1 cellular context compared by ENCODE assay signal in the genomic region with DNA sequence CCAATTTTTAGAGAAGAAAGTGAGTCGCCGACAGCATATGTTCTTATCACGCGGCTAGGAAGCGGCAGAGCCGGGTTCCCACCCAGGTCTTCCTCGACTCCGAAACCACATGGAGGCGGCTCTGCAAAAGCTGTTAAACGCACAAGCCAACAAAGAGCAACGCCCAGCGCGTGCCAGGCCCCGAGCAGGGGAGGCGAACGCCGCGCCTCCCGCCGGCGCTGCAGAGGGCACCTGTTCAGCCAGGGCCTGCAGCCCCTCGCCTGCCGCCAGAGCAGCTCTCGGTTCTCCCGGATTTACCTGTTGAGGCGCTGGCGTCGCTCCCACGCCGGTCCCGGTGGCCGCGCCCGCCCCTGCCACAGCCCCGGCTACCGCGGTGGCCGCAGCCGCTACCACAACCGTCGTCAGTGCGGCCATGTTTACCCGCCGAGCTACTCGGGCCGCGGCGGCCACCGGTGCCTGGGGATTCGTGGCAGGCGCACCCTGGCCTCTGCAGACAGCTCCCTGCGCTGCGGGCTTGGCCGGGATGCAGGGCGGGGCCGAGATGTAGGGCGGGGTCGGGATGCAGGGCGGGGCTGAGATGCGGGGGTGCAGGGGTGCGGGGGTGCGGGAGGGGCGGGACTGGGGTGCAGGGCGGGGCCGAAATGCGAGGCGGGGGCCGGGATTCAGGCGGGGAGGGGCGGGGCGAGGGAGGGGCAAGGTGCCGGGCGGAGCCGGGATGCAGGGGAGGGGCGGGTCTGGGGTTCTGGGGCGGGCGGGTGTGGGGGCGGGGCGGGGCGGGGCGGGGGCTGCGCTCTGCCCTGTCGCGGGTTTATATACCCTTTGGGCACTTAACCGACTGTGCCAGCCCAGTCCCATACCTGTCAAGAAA.
A peak's percentile ranks its signal among the peaks of the same experiment; 100 is the strongest.
TF ChIP-seq lines count a peak whose summit lies in the region.

A gene with protein sequence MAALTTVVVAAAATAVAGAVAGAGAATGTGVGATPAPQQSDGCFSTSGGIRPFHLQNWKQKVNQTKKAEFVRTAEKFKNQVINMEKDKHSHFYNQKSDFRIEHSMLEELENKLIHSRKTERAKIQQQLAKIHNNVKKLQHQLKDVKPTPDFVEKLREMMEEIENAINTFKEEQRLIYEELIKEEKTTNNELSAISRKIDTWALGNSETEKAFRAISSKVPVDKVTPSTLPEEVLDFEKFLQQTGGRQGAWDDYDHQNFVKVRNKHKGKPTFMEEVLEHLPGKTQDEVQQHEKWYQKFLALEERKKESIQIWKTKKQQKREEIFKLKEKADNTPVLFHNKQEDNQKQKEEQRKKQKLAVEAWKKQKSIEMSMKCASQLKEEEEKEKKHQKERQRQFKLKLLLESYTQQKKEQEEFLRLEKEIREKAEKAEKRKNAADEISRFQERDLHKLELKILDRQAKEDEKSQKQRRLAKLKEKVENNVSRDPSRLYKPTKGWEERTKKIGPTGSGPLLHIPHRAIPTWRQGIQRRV (minus strand): TSS at position 525 of the 868 bp plus-strand sequence. CDS start 111 bp downstream, at position 414.

TF ChIP-seq in WTC11, 78 proteins besides CTCF, POLR2A, EP300 and RAD21 (continued from another document and continues in another):
- TF ChIP-seq ZBTB21 (CRISPR knock-in tag; IDR thresholded peaks at IDR 0.05; ENCODE audit: borderline replicate concordance) (peak; percentile 50; the same call in 1 of the 2 replicates), FOXK1 (CRISPR knock-in tag; IDR thresholded peaks at IDR 0.05) (peak; percentile 93), RELA (CRISPR knock-in tag; IDR thresholded peaks at IDR 0.05; ENCODE audit: borderline replicate concordance) (peak; percentile 72; the same call in 1 of the 2 replicates), CREB1 (CRISPR knock-in tag; IDR thresholded peaks at IDR 0.05) (no peak; the same call in 1 of the 2 replicates), FOXJ3 (CRISPR knock-in tag; IDR thresholded peaks at IDR 0.05; ENCODE audit: borderline replicate concordance) (no peak), ZNF219 (CRISPR knock-in tag; IDR thresholded peaks at IDR 0.05; ENCODE audit: borderline replicate concordance) (no peak), TCF7 (CRISPR knock-in tag; IDR thresholded peaks at IDR 0.05; ENCODE audit: low read depth) (peak; percentile 71; the same call in 1 of the 2 replicates), TEAD4 (CRISPR knock-in tag; IDR thresholded peaks at IDR 0.05) (0 out of 2 replicates have a peak, but pooled peaks have one; percentile 47), ATF1 (CRISPR knock-in tag; IDR thresholded peaks at IDR 0.05) (peak; percentile 63), ELF4 (CRISPR knock-in tag; IDR thresholded peaks at IDR 0.05; ENCODE audit: low read depth) (no peak; the same call in 1 of the 2 replicates), ZNF263 (CRISPR knock-in tag; IDR thresholded peaks at IDR 0.05; ENCODE audit: low read depth) (no peak), ZNF138 (CRISPR knock-in tag; conservative IDR thresholded peaks at IDR 0.05) (no peak), IRF2 (CRISPR knock-in tag; IDR thresholded peaks at IDR 0.05; ENCODE audit: borderline replicate concordance, low read depth) (no peak), CREM (CRISPR knock-in tag; IDR thresholded peaks at IDR 0.05) (no peak), SMAD3 (CRISPR knock-in tag; IDR thresholded peaks at IDR 0.05; ENCODE audit: borderline replicate concordance) (no peak), KAT7 (CRISPR knock-in tag; IDR thresholded peaks at IDR 0.05; ENCODE audit: borderline replicate concordance) (0 out of 2 replicates have a peak, but pooled peaks have one; percentile 78), PRRX2 (CRISPR knock-in tag; IDR thresholded peaks at IDR 0.05) (no peak), ZNF396 (CRISPR knock-in tag; IDR thresholded peaks at IDR 0.05; ENCODE audit: borderline replicate concordance) (no peak), NR3C1 (CRISPR knock-in tag; conservative IDR thresholded peaks at IDR 0.05; ENCODE audit: low read depth) (no peak), SMAD4 (CRISPR knock-in tag; IDR thresholded peaks at IDR 0.05) (no peak; the same call in 1 of the 2 replicates), ZNF232 (CRISPR knock-in tag; IDR thresholded peaks at IDR 0.05) (no peak)
- TF ChIP-seq, protein P1, sequence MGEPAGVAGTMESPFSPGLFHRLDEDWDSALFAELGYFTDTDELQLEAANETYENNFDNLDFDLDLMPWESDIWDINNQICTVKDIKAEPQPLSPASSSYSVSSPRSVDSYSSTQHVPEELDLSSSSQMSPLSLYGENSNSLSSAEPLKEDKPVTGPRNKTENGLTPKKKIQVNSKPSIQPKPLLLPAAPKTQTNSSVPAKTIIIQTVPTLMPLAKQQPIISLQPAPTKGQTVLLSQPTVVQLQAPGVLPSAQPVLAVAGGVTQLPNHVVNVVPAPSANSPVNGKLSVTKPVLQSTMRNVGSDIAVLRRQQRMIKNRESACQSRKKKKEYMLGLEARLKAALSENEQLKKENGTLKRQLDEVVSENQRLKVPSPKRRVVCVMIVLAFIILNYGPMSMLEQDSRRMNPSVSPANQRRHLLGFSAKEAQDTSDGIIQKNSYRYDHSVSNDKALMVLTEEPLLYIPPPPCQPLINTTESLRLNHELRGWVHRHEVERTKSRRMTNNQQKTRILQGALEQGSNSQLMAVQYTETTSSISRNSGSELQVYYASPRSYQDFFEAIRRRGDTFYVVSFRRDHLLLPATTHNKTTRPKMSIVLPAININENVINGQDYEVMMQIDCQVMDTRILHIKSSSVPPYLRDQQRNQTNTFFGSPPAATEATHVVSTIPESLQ (CRISPR knock-in tag; IDR thresholded peaks at IDR 0.05), result no peak
- TF ChIP-seq, protein P2, sequence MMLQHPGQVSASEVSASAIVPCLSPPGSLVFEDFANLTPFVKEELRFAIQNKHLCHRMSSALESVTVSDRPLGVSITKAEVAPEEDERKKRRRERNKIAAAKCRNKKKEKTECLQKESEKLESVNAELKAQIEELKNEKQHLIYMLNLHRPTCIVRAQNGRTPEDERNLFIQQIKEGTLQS (CRISPR knock-in tag; conservative IDR thresholded peaks at IDR 0.05), result peak; percentile 50; the same call in 1 of the 2 replicates
- TF ChIP-seq, protein P3, sequence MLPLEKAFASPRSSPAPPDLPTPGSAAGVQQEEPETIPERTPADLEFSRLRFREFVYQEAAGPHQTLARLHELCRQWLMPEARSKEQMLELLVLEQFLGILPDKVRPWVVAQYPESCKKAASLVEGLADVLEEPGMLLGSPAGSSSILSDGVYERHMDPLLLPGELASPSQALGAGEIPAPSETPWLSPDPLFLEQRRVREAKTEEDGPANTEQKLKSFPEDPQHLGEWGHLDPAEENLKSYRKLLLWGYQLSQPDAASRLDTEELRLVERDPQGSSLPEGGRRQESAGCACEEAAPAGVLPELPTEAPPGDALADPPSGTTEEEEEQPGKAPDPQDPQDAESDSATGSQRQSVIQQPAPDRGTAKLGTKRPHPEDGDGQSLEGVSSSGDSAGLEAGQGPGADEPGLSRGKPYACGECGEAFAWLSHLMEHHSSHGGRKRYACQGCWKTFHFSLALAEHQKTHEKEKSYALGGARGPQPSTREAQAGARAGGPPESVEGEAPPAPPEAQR (CRISPR knock-in tag; IDR thresholded peaks at IDR 0.05), result no peak
- TF ChIP-seq, protein P4, sequence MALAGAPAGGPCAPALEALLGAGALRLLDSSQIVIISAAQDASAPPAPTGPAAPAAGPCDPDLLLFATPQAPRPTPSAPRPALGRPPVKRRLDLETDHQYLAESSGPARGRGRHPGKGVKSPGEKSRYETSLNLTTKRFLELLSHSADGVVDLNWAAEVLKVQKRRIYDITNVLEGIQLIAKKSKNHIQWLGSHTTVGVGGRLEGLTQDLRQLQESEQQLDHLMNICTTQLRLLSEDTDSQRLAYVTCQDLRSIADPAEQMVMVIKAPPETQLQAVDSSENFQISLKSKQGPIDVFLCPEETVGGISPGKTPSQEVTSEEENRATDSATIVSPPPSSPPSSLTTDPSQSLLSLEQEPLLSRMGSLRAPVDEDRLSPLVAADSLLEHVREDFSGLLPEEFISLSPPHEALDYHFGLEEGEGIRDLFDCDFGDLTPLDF (CRISPR knock-in tag; IDR thresholded peaks at IDR 0.05), result no peak; the same call in 1 of the 2 replicates
- TF ChIP-seq, protein P5, sequence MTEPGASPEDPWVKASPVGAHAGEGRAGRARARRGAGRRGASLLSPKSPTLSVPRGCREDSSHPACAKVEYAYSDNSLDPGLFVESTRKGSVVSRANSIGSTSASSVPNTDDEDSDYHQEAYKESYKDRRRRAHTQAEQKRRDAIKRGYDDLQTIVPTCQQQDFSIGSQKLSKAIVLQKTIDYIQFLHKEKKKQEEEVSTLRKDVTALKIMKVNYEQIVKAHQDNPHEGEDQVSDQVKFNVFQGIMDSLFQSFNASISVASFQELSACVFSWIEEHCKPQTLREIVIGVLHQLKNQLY (CRISPR knock-in tag; IDR thresholded peaks at IDR 0.05), result 0 out of 2 replicates have a peak, but pooled peaks have one; percentile 36
- TF ChIP-seq, protein P6, sequence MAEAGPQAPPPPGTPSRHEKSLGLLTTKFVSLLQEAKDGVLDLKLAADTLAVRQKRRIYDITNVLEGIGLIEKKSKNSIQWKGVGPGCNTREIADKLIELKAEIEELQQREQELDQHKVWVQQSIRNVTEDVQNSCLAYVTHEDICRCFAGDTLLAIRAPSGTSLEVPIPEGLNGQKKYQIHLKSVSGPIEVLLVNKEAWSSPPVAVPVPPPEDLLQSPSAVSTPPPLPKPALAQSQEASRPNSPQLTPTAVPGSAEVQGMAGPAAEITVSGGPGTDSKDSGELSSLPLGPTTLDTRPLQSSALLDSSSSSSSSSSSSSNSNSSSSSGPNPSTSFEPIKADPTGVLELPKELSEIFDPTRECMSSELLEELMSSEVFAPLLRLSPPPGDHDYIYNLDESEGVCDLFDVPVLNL (CRISPR knock-in tag; IDR thresholded peaks at IDR 0.05; ENCODE audit: borderline replicate concordance, low read depth), result peak; percentile 50; the same call in 1 of the 2 replicates
- TF ChIP-seq, protein P7, sequence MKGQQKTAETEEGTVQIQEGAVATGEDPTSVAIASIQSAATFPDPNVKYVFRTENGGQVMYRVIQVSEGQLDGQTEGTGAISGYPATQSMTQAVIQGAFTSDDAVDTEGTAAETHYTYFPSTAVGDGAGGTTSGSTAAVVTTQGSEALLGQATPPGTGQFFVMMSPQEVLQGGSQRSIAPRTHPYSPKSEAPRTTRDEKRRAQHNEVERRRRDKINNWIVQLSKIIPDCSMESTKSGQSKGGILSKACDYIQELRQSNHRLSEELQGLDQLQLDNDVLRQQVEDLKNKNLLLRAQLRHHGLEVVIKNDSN (CRISPR knock-in tag; IDR thresholded peaks at IDR 0.05), result peak; percentile 45; the same call in 1 of the 2 replicates
- TF ChIP-seq, protein P8, sequence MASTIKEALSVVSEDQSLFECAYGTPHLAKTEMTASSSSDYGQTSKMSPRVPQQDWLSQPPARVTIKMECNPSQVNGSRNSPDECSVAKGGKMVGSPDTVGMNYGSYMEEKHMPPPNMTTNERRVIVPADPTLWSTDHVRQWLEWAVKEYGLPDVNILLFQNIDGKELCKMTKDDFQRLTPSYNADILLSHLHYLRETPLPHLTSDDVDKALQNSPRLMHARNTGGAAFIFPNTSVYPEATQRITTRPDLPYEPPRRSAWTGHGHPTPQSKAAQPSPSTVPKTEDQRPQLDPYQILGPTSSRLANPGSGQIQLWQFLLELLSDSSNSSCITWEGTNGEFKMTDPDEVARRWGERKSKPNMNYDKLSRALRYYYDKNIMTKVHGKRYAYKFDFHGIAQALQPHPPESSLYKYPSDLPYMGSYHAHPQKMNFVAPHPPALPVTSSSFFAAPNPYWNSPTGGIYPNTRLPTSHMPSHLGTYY (CRISPR knock-in tag; IDR thresholded peaks at IDR 0.05), result no peak
- TF ChIP-seq, protein P9, sequence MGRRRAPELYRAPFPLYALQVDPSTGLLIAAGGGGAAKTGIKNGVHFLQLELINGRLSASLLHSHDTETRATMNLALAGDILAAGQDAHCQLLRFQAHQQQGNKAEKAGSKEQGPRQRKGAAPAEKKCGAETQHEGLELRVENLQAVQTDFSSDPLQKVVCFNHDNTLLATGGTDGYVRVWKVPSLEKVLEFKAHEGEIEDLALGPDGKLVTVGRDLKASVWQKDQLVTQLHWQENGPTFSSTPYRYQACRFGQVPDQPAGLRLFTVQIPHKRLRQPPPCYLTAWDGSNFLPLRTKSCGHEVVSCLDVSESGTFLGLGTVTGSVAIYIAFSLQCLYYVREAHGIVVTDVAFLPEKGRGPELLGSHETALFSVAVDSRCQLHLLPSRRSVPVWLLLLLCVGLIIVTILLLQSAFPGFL (CRISPR knock-in tag; IDR thresholded peaks at IDR 0.05; ENCODE audit: borderline replicate concordance), result no peak
- TF ChIP-seq, protein P10, sequence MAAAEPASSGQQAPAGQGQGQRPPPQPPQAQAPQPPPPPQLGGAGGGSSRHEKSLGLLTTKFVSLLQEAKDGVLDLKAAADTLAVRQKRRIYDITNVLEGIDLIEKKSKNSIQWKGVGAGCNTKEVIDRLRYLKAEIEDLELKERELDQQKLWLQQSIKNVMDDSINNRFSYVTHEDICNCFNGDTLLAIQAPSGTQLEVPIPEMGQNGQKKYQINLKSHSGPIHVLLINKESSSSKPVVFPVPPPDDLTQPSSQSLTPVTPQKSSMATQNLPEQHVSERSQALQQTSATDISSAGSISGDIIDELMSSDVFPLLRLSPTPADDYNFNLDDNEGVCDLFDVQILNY (CRISPR knock-in tag; IDR thresholded peaks at IDR 0.05), result peak; percentile 72
- TF ChIP-seq, protein P11, sequence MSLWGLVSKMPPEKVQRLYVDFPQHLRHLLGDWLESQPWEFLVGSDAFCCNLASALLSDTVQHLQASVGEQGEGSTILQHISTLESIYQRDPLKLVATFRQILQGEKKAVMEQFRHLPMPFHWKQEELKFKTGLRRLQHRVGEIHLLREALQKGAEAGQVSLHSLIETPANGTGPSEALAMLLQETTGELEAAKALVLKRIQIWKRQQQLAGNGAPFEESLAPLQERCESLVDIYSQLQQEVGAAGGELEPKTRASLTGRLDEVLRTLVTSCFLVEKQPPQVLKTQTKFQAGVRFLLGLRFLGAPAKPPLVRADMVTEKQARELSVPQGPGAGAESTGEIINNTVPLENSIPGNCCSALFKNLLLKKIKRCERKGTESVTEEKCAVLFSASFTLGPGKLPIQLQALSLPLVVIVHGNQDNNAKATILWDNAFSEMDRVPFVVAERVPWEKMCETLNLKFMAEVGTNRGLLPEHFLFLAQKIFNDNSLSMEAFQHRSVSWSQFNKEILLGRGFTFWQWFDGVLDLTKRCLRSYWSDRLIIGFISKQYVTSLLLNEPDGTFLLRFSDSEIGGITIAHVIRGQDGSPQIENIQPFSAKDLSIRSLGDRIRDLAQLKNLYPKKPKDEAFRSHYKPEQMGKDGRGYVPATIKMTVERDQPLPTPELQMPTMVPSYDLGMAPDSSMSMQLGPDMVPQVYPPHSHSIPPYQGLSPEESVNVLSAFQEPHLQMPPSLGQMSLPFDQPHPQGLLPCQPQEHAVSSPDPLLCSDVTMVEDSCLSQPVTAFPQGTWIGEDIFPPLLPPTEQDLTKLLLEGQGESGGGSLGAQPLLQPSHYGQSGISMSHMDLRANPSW (CRISPR knock-in tag; conservative IDR thresholded peaks at IDR 0.05; ENCODE audit: low read depth), result no peak
- TF ChIP-seq, protein P12, sequence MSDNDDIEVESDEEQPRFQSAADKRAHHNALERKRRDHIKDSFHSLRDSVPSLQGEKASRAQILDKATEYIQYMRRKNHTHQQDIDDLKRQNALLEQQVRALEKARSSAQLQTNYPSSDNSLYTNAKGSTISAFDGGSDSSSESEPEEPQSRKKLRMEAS (CRISPR knock-in tag; IDR thresholded peaks at IDR 0.05), result peak; percentile 93
